In the genomic region with DNA sequence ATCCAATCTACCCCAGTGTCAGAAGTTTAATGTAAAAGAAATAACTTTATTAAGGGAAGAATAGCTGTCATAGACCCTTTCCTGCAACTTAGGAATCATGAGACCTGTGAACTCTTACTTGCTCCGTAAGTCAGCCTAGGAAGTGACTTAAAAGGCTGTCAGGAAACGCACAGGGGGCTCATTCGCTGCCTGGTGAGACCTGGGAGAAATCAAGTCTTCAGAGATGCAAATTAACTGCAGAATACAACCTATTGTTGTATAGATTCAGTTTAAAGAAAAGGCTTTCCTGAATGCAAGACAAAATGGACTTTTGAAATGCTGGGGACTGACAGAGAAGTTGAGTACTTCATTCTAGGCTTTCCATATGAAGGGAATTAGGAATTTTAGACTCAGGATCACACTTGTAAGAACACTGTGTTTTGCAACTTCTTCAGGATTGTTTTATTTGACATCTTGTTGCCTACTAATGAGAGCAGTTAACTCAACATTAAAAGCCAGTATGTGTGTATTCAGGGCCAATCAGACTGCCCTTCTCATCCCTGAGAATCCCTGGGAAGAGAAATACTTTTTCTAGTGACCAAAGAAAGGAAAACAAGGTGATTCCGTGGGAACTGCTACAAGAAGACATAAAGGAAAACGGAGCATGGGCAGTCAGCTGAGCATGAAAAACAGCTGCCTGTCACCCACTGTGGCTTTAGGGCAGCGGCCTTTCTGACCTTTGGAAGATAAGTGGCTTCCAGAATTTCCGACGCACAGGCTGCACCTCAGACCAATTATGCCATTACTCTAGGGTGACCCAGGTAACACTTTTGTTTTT, we compare ENCODE assay signal across 23 cellular contexts. TPM values are rescaled to one million over a fixed set of nuclear protein-coding genes. Genes with fewer than 3 reads are reported as not detected.
DNase-seq lines count a peak whose midpoint lies in the region; ATAC-seq and TF ChIP-seq lines count a peak whose summit lies in the region.
"Had no signal": no experiment of that assay in that cellular context is flagged by ENCODE, and none has a peak within 500 bp of the region (broad histone marks: within the 10 kb centered on the region; RNA-seq: fewer than 3 reads in every experiment).

No MANE protein-coding gene starts in this region.

- H3K4me2 ChIP-seq in OCI-LY3 (ENCODE audit: low read length), result peak overlapping the region; percentile 37

- no peaks in the 10 kb centered on the region for H4K20me1 ChIP-seq in OCI-LY3 (ENCODE audit: insufficient read depth, low read length)

- no peak for ATAC-seq in HG03378 (IDR thresholded peaks at IDR 0.05; ENCODE audit: unreplicated experiment)
- ATAC-seq in activated CD8-positive, alpha-beta memory T cell treated with anti-CD3 and anti-CD28 coated beads, Interleukin-2, amount 10 ng/mL, durations not matched to agents 7 days and 5 days, result no peak
- ATAC-seq in GM18867 (IDR thresholded peaks at IDR 0.05; ENCODE audit: unreplicated experiment), result no peak
- ATAC-seq: activated CD8-positive, alpha-beta T cell treated with anti-CD3 and anti-CD28 coated beads for 36 hours; left ventricle myocardium superior; PC-3; upper lobe of right lung had no signal

- H2AFZ ChIP-seq in OCI-LY3 (ENCODE audit: low read depth, low read length), result no peak overlapping the region
- H2AFZ ChIP-seq: parathyroid adenoma had no signal

- H3K27me3 ChIP-seq in OCI-LY3 (ENCODE audit: low read depth, low read length) (no peaks in the 10 kb centered on the region), iPS-18a (ENCODE audit: control insufficient read depth, insufficient read depth, low read length) (no peaks in the 10 kb centered on the region)
- H3K27me3 ChIP-seq: upper lobe of right lung had no signal

- H3K36me3 ChIP-seq in OCI-LY3 (replicated peaks; ENCODE audit: low read depth, low read length) (no peaks in the 10 kb centered on the region), iPS-18a (ENCODE audit: control insufficient read depth, low read depth, low read length) (no peaks in the 10 kb centered on the region)
- H3K36me3 ChIP-seq: upper lobe of right lung had no signal

- H3K9me3 Mint-ChIP-seq in nephron progenitor cell, result no peaks in the 10 kb centered on the region
- H3K9me3 Mint-ChIP-seq in activated CD8-positive, alpha-beta memory T cell treated with anti-CD3 and anti-CD28 coated beads, Interleukin-2, amount 10 ng/mL, durations not matched to agents 7 days and 5 days (ENCODE audit: low read depth), result no peaks in the 10 kb centered on the region
- H3K9me3 Mint-ChIP-seq: activated B cell treated with CpG ODN at 0.5 μM for 24 hours; activated CD8-positive, alpha-beta T cell treated with anti-CD3 and anti-CD28 coated beads for 36 hours; activated naive CD4-positive, alpha-beta T cell treated with anti-CD3 and anti-CD28 coated beads, Interleukin-2, amount 10 ng/mL, durations not matched to agents 7 days and 5 days; activated T-cell treated with anti-CD3 and anti-CD28 coated beads, Interleukin-2, amount 50 U/mL, for 24 hours had no signal

- peaks cover 14% of the 10 kb centered on the region for H3K4me1 ChIP-seq in OCI-LY3 (ENCODE audit: low read length)
- peaks cover 40% of the 10 kb centered on the region for H3K4me1 ChIP-seq in iPS-18a (ENCODE audit: control insufficient read depth, low read depth, low read length)
- H3K4me1 ChIP-seq: parathyroid adenoma, upper lobe of right lung had no signal

- DNase-seq in COLO668 (lab: John Stamatoyannopoulos, UW; ENCODE audit: unreplicated experiment) (peak; percentile 0), nephron progenitor cell (peak; percentile 57), RKO (ENCODE audit: low spot score) (no peak)
- DNase-seq in activated CD8-positive, alpha-beta memory T cell treated with anti-CD3 and anti-CD28 coated beads, Interleukin-2, amount 10 ng/mL, durations not matched to agents 7 days and 5 days, result no peak
- DNase-seq: activated B cell treated with CpG ODN at 0.5 μM for 24 hours; activated CD8-positive, alpha-beta T cell treated with anti-CD3 and anti-CD28 coated beads for 36 hours; activated naive CD4-positive, alpha-beta T cell treated with anti-CD3 and anti-CD28 coated beads, Interleukin-2, amount 10 ng/mL, durations not matched to agents 7 days and 5 days; activated T-cell treated with anti-CD3 and anti-CD28 coated beads, Interleukin-2, amount 50 U/mL, for 24 hours; left ventricle myocardium superior; NCI-H146; NCI-H774; PC-3; stimulated activated CD4-positive, alpha-beta T cell treated with anti-CD3 and anti-CD28 coated beads, Interleukin-4, amount 100 ng/mL, for 1 hour; T-helper 2 cell; upper lobe of right lung had no signal

- H3K27ac Mint-ChIP-seq in nephron progenitor cell, result peak overlapping the region; percentile 92
- H3K27ac Mint-ChIP-seq in activated CD8-positive, alpha-beta memory T cell treated with anti-CD3 and anti-CD28 coated beads, Interleukin-2, amount 10 ng/mL, durations not matched to agents 7 days and 5 days, result no peak overlapping the region
- H3K27ac Mint-ChIP-seq: activated B cell treated with CpG ODN at 0.5 μM for 24 hours; activated CD8-positive, alpha-beta T cell treated with anti-CD3 and anti-CD28 coated beads for 36 hours; activated naive CD4-positive, alpha-beta T cell treated with anti-CD3 and anti-CD28 coated beads, Interleukin-2, amount 10 ng/mL, durations not matched to agents 7 days and 5 days; activated T-cell treated with anti-CD3 and anti-CD28 coated beads, Interleukin-2, amount 50 U/mL, for 24 hours had no signal

- H3K9me3 ChIP-seq in OCI-LY3 (ENCODE audit: insufficient read depth, low read length) (no peaks in the 10 kb centered on the region), iPS-18a (ENCODE audit: control insufficient read depth, low read depth, low read length) (no peaks in the 10 kb centered on the region)
- H3K9me3 ChIP-seq: upper lobe of right lung had no signal

- no peaks in the 10 kb centered on the region for H3K79me2 ChIP-seq in OCI-LY3 (ENCODE audit: low read length)
- H3K79me2 ChIP-seq: parathyroid adenoma had no signal

- CTCF ChIA-PET in activated CD8-positive, alpha-beta memory T cell treated with anti-CD3 and anti-CD28 coated beads, Interleukin-2, amount 10 ng/mL, durations not matched to agents 7 days and 5 days (lab: Charles Lee), result no interaction called here

- TF ChIP-seq CTCF in OCI-LY3 (IDR thresholded peaks at IDR 0.05; ENCODE audit: low read depth, low read length) (no peak), nephron progenitor cell (IDR thresholded peaks at IDR 0.05) (no peak)

- H3K9ac ChIP-seq in OCI-LY3 (ENCODE audit: low read length) (no peak overlapping the region), iPS-18a (ENCODE audit: low read length) (peak overlapping the region; percentile 31)
- H3K9ac ChIP-seq: parathyroid adenoma had no signal

- H3K27me3 Mint-ChIP-seq in nephron progenitor cell (ENCODE audit: low read depth, poor library complexity), result peaks cover 12% of the 10 kb centered on the region
- peaks cover 6% of the 10 kb centered on the region for H3K27me3 Mint-ChIP-seq in activated CD8-positive, alpha-beta memory T cell treated with anti-CD3 and anti-CD28 coated beads, Interleukin-2, amount 10 ng/mL, durations not matched to agents 7 days and 5 days
- H3K27me3 Mint-ChIP-seq: activated B cell treated with CpG ODN at 0.5 μM for 24 hours had no signal

- H3K4me3 ChIP-seq in OCI-LY3 (ENCODE audit: low read length) (peak overlapping the region; percentile 42; the same call in 1 of the 2 replicates), iPS-18a (ENCODE audit: low read length) (peak overlapping the region; percentile 49)
- H3K4me3 ChIP-seq: upper lobe of right lung had no signal

- H3K36me3 Mint-ChIP-seq in nephron progenitor cell (ENCODE audit: low read depth), result no peaks in the 10 kb centered on the region
- no peaks in the 10 kb centered on the region for H3K36me3 Mint-ChIP-seq in activated CD8-positive, alpha-beta memory T cell treated with anti-CD3 and anti-CD28 coated beads, Interleukin-2, amount 10 ng/mL, durations not matched to agents 7 days and 5 days
- H3K36me3 Mint-ChIP-seq: activated naive CD4-positive, alpha-beta T cell treated with anti-CD3 and anti-CD28 coated beads, Interleukin-2, amount 10 ng/mL, durations not matched to agents 7 days and 5 days had no signal

- peaks cover 54% of the 10 kb centered on the region for H3K4me1 Mint-ChIP-seq in nephron progenitor cell
- H3K4me1 Mint-ChIP-seq in activated CD8-positive, alpha-beta memory T cell treated with anti-CD3 and anti-CD28 coated beads, Interleukin-2, amount 10 ng/mL, durations not matched to agents 7 days and 5 days, result no peaks in the 10 kb centered on the region
- H3K4me1 Mint-ChIP-seq: activated B cell treated with CpG ODN at 0.5 μM for 24 hours; activated naive CD4-positive, alpha-beta T cell treated with anti-CD3 and anti-CD28 coated beads, Interleukin-2, amount 10 ng/mL, durations not matched to agents 7 days and 5 days had no signal

- H3K4me3 Mint-ChIP-seq in nephron progenitor cell, result peak overlapping the region; percentile 78
- H3K4me3 Mint-ChIP-seq in activated CD8-positive, alpha-beta memory T cell treated with anti-CD3 and anti-CD28 coated beads, Interleukin-2, amount 10 ng/mL, durations not matched to agents 7 days and 5 days, result no peak overlapping the region
- H3K4me3 Mint-ChIP-seq: activated B cell treated with CpG ODN at 0.5 μM for 24 hours; activated CD8-positive, alpha-beta T cell treated with anti-CD3 and anti-CD28 coated beads for 36 hours; activated naive CD4-positive, alpha-beta T cell treated with anti-CD3 and anti-CD28 coated beads, Interleukin-2, amount 10 ng/mL, durations not matched to agents 7 days and 5 days; activated T-cell treated with anti-CD3 and anti-CD28 coated beads, Interleukin-2, amount 50 U/mL, for 24 hours had no signal

- H3K27ac ChIP-seq in OCI-LY3 (ENCODE audit: low read length) (no peak overlapping the region), iPS-18a (ENCODE audit: low read length) (peak overlapping the region; percentile 73)
- H3K27ac ChIP-seq: parathyroid adenoma, upper lobe of right lung had no signal

RNA-seq across cellular contexts. Expression of gene DPPA4, which starts 18.5 kb away (rescaled TPM):
- not detected for total RNA-seq in activated CD8-positive, alpha-beta memory T cell treated with anti-CD3 and anti-CD28 coated beads, Interleukin-2, amount 10 ng/mL, durations not matched to agents 7 days and 5 days
- total RNA-seq: left ventricle myocardium superior, MCF 10A, PC-3, SK-MEL-5, upper lobe of right lung had no signal

RNA-seq across cellular contexts. Expression of gene DPPA2, which starts 39.5 kb away (rescaled TPM):
- not detected for total RNA-seq in activated CD8-positive, alpha-beta memory T cell treated with anti-CD3 and anti-CD28 coated beads, Interleukin-2, amount 10 ng/mL, durations not matched to agents 7 days and 5 days
- total RNA-seq: activated B cell treated with CpG ODN at 0.5 μM for 24 hours; activated CD8-positive, alpha-beta T cell treated with anti-CD3 and anti-CD28 coated beads for 36 hours; left ventricle myocardium superior; MCF 10A; PC-3; SK-MEL-5; skeletal muscle tissue; upper lobe of right lung had no signal

Comparison
In these comparisons a context has a peak if more than half of its experiments do, and no peak if none do; other contexts are left out.
1. DNase-seq: peak in COLO668 (single experiment) and nephron progenitor cell (single experiment); none in RKO (single experiment) and activated CD8-positive, alpha-beta memory T cell treated with anti-CD3 and anti-CD28 coated beads, Interleukin-2, amount 10 ng/mL, durations not matched to agents 7 days and 5 days (single experiment).